Comparison of ENCODE assay signal across 33 cellular contexts in genomic region chr20:20992274-20992673, GRCh38.
"Had no signal": no experiment of that assay in that cellular context is flagged by ENCODE, and none has a peak within 500 bp of the region (broad histone marks: within the 10 kb centered on the region; RNA-seq: fewer than 3 reads in every experiment).

No MANE protein-coding gene starts in this region.

- H3K4me1 ChIP-seq: esophagus squamous epithelium, heart right ventricle, left lung, pancreas, right atrium auricular region, tibial nerve, upper lobe of left lung, uterus had no signal

- H3K4me3 Mint-ChIP-seq: effector memory CD8-positive, alpha-beta T cell; mesothelial cell of epicardium; natural killer cell treated with Interleukin-12 subunit alpha and Interleukin-12 subunit beta and Interleukin-15 and Interleukin-18, amount 100 ng/mL, for 72 hours; neural crest cell; stimulated activated effector memory CD8-positive, alpha-beta T cell treated with anti-CD3 and anti-CD28 coated beads, Interleukin-12 subunit alpha, Interleukin-12 subunit beta, amount 100 ng/mL, for 72 hours had no signal

- H3K27me3 ChIP-seq: pancreas, right atrium auricular region, tibial nerve, upper lobe of left lung, uterus had no signal

- H3K36me3 Mint-ChIP-seq: mesothelial cell of epicardium; naive B cell; natural killer cell treated with Interleukin-12 subunit alpha and Interleukin-12 subunit beta and Interleukin-15 and Interleukin-18, amount 100 ng/mL, for 72 hours; stimulated activated effector memory CD8-positive, alpha-beta T cell treated with anti-CD3 and anti-CD28 coated beads, Interleukin-12 subunit alpha, Interleukin-12 subunit beta, amount 100 ng/mL, for 72 hours had no signal

- H3K9me3 Mint-ChIP-seq: effector memory CD8-positive, alpha-beta T cell; mesothelial cell of epicardium; naive B cell; natural killer cell treated with Interleukin-12 subunit alpha and Interleukin-12 subunit beta and Interleukin-15 and Interleukin-18, amount 100 ng/mL, for 72 hours; neural crest cell; stimulated activated effector memory CD8-positive, alpha-beta T cell treated with anti-CD3 and anti-CD28 coated beads, Interleukin-12 subunit alpha, Interleukin-12 subunit beta, amount 100 ng/mL, for 72 hours had no signal

- H3K4me2 ChIP-seq: smooth muscle cell had no signal

- H3K9me3 ChIP-seq: esophagus squamous epithelium, heart right ventricle, left lung, mucosa of descending colon, neutrophil, pancreas, right atrium auricular region, thoracic aorta, tibial nerve, upper lobe of left lung, uterus had no signal

- FAIRE-seq: endometrium, islet of Langerhans, pancreas had no signal

- ATAC-seq: effector memory CD8-positive, alpha-beta T cell; heart right ventricle; left cardiac atrium; left lung; mucosa of descending colon; natural killer cell treated with Interleukin-12 subunit alpha and Interleukin-12 subunit beta and Interleukin-15 and Interleukin-18, amount 100 ng/mL, for 72 hours; pancreas; sciatic nerve; stimulated activated effector memory CD8-positive, alpha-beta T cell treated with anti-CD3 and anti-CD28 coated beads, Interleukin-12 subunit alpha, Interleukin-12 subunit beta, amount 100 ng/mL, for 72 hours had no signal

- H3K36me3 ChIP-seq: esophagus squamous epithelium, heart right ventricle, left lung, neutrophil, pancreas, right atrium auricular region, thoracic aorta, tibial nerve, upper lobe of left lung, uterus had no signal

- DNase-seq: cortex of kidney; effector memory CD8-positive, alpha-beta T cell; erythroblast; esophagus squamous epithelium; foreskin melanocyte; glutamatergic neuron; heart right ventricle; hippocampal formation; left cardiac atrium; left lung; mesenchymal stem cell; mucosa of descending colon; naive B cell; pancreas; stimulated activated CD4-positive, alpha-beta T cell treated with anti-CD3 and anti-CD28 coated beads, Interleukin-12 subunit alpha, Interleukin-12 subunit beta, amount 100 ng/mL, for 4 hours; stimulated activated CD4-positive, alpha-beta T cell treated with anti-CD3 and anti-CD28 coated beads, Interleukin-2, amount 100 ng/mL, for 24 hours; stimulated activated CD4-positive, alpha-beta T cell treated with anti-CD3 and anti-CD28 coated beads, Interleukin-4, amount 100 ng/mL, for 24 hours; stimulated activated naive CD4-positive, alpha-beta T cell treated with Interleukin-2 at 50 U/mL for 16 hours; substantia nigra; upper lobe of left lung; uterus had no signal

- H3K4me3 ChIP-seq: esophagus squamous epithelium, heart right ventricle, left lung, mucosa of descending colon, pancreas, right atrium auricular region, smooth muscle cell, thoracic aorta, tibial nerve, upper lobe of left lung, uterus had no signal

- H3K27ac Mint-ChIP-seq: effector memory CD8-positive, alpha-beta T cell; mesothelial cell of epicardium; naive B cell; natural killer cell treated with Interleukin-12 subunit alpha and Interleukin-12 subunit beta and Interleukin-15 and Interleukin-18, amount 100 ng/mL, for 72 hours; stimulated activated effector memory CD8-positive, alpha-beta T cell treated with anti-CD3 and anti-CD28 coated beads, Interleukin-12 subunit alpha, Interleukin-12 subunit beta, amount 100 ng/mL, for 72 hours had no signal

- H3K4me1 Mint-ChIP-seq: mesothelial cell of epicardium; naive B cell; neural crest cell; stimulated activated effector memory CD8-positive, alpha-beta T cell treated with anti-CD3 and anti-CD28 coated beads, Interleukin-12 subunit alpha, Interleukin-12 subunit beta, amount 100 ng/mL, for 72 hours had no signal

- H3K27ac ChIP-seq: esophagus squamous epithelium, heart right ventricle, left lung, neutrophil, pancreas, right atrium auricular region, thoracic aorta, tibial nerve, upper lobe of left lung, uterus had no signal
